19 cellular contexts compared by ENCODE assay signal in the genomic region with DNA sequence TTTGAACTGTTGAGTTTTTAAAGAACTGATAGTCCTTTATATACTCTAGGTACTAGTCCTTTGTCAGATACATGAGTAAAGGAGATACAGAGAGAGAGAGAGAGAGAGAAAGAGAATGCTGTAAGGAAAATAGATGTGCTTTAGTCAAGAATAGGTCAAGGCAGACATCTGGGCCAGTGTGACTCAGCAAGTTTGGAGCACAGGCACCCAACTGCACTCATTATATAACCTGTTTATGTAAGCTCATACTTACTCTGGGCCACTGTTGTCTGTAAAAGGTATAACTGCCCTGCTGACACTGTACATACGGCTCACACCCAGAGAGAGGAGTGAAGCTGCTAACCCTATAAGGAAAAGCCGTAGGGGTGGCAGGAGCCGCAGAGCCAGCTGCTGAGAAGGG. TPM values are rescaled to one million over a fixed set of nuclear protein-coding genes. Genes with fewer than 3 reads are reported as not detected.
DNase-seq lines count a peak whose midpoint lies in the region; TF ChIP-seq lines count a peak whose summit lies in the region.
"Had no signal": no experiment of that assay in that cellular context is flagged by ENCODE, and none has a peak within 500 bp of the region (broad histone marks: within the 10 kb centered on the region; RNA-seq: fewer than 3 reads in every experiment).

No MANE protein-coding gene starts in this region.

- no peak overlapping the region for H3K9ac ChIP-seq in adipocyte (ENCODE audit: low read length)

- H3K4me1 ChIP-seq in adipocyte (ENCODE audit: control insufficient read depth, insufficient read depth, low read length) = no peaks in the 10 kb centered on the region
- H3K4me1 ChIP-seq: BE2C, left lung had no signal

- H3K36me3 ChIP-seq in adipocyte (ENCODE audit: control insufficient read depth, insufficient read depth, low read length, severe bottlenecking) = no peaks in the 10 kb centered on the region
- H3K36me3 ChIP-seq: BE2C, left lung had no signal

- TF ChIP-seq CTCF in AG09309 (IDR thresholded peaks at IDR 0.05; ENCODE audit: control insufficient read depth, insufficient read depth, low read depth, low read length, missing control alignments) (no peak), fibroblast of villous mesenchyme (IDR thresholded peaks at IDR 0.05; ENCODE audit: insufficient read depth, low read depth, low read length) (no peak)

- no peaks in the 10 kb centered on the region for H3K9me3 ChIP-seq in adipocyte (ENCODE audit: control insufficient read depth, low read length)
- H3K9me3 ChIP-seq: BE2C, left lung had no signal

- H3K4me3 ChIP-seq in AG09309 (ENCODE audit: control insufficient read depth, low read depth, low read length) (no peak overlapping the region), adipocyte (ENCODE audit: low read length) (no peak overlapping the region), fibroblast of villous mesenchyme (ENCODE audit: low read depth, low read length) (no peak overlapping the region)
- H3K4me3 ChIP-seq: left lung had no signal

- no peaks in the 10 kb centered on the region for H3K27me3 ChIP-seq in adipocyte (replicated peaks; ENCODE audit: control insufficient read depth, insufficient read depth, low read length)
- H3K27me3 ChIP-seq: BE2C, left lung had no signal

- peak; percentile 39 for DNase-seq in AG09309 (ENCODE audit: low read depth)
- DNase-seq in HCEC 1CT = peak; percentile 48
- DNase-seq in adipocyte (ENCODE audit: low read depth) = peak; percentile 25
- DNase-seq in fibroblast of villous mesenchyme (ENCODE audit: low read depth) = peak; percentile 60
- DNase-seq in NCI-H2107 (lab: John Stamatoyannopoulos, UW) = no peak
- DNase-seq in cerebellar cortex (ENCODE audit: low spot score) = no peak
- DNase-seq in NCI-H1694 treated with DMSO at 0.1 percent for 48 hours (lab: John Stamatoyannopoulos, UW) = no peak
- no peak for DNase-seq in stimulated activated CD4-positive, alpha-beta T cell treated with anti-CD3 and anti-CD28 coated beads, Interleukin-12 subunit alpha, Interleukin-12 subunit beta, amount 100 ng/mL, for 4 hours
- DNase-seq: activated CD4-positive, alpha-beta memory T cell treated with anti-CD3 and anti-CD28 coated beads, Interleukin-2, amount 10 ng/mL, durations not matched to agents 7 days and 5 days; activated effector memory CD4-positive, alpha-beta T cell treated with Interleukin-2 at 50 U/mL for 16 hours; BE2C; DND-41; KG1; left lung; naive thymus-derived CD4-positive, alpha-beta T cell; NCI-H187; right cardiac atrium; SIG-M5; stimulated activated CD4-positive, alpha-beta T cell treated with anti-CD3 and anti-CD28 coated beads, Interleukin-2, amount 100 ng/mL, for 48 hours had no signal

RNA-seq across cellular contexts. Expression of a gene that starts 32.2 kb away (rescaled TPM):
- 36.4 and 38.0 TPM in 2 replicates for total RNA-seq in fibroblast of villous mesenchyme

Comparison
In these comparisons a context has a peak if more than half of its experiments do, and no peak if none do; other contexts are left out.
1. DNase-seq: peak in AG09309 (single experiment), HCEC 1CT (single experiment), adipocyte (single experiment) and fibroblast of villous mesenchyme (single experiment); none in NCI-H2107 (single experiment), cerebellar cortex (single experiment), NCI-H1694 treated with DMSO at 0.1 percent for 48 hours (single experiment) and stimulated activated CD4-positive, alpha-beta T cell treated with anti-CD3 and anti-CD28 coated beads, Interleukin-12 subunit alpha, Interleukin-12 subunit beta, amount 100 ng/mL, for 4 hours (single experiment).